ENCODE assay signal across 8 cellular contexts in genomic region chr9:128249914-128250838, GRCh38. TPM values are rescaled to one million over a fixed set of nuclear protein-coding genes. Genes with fewer than 3 reads are reported as not detected.
DNase-seq lines count a peak whose midpoint lies in the region; ATAC-seq and TF ChIP-seq lines count a peak whose summit lies in the region.

No MANE protein-coding gene starts in this region.

- H3K27ac ChIP-seq in cardiac muscle cell = no peak overlapping the region

- CTCF ChIA-PET in BJ (lab: Yijun Ruan, JAX) = no interaction called here
- CTCF ChIA-PET in T-cell (lab: Charles Lee) = interaction anchor here in 1 of 2 donors (0.6 to 1.4 kb wide), 8 partner anchors 26 to 333 kb away, joined by 3 to 8 read pairs (median 4); partner anchors contain the start of genes BBLN, GOLGA2, ST6GALNAC4 and SWI5

- TF ChIP-seq CTCF in BJ (IDR thresholded peaks at IDR 0.05; ENCODE audit: insufficient read depth, low read depth, low read length) (no peak), cardiac muscle cell (IDR thresholded peaks at IDR 0.05; ENCODE audit: low read depth, low read length) (no peak), retinal pigment epithelial cell (conservative IDR thresholded peaks at IDR 0.05; ENCODE audit: low read depth, low read length) (no peak)

- DNase-seq in BJ (ENCODE audit: low read depth) (no peak), GM19240 (ENCODE audit: insufficient read length, low spot score) (peak; percentile 84), T-cell (peak; percentile 86 to 99 (median 94)), cardiac muscle cell (ENCODE audit: low read depth in 1 of 2, low spot score in 1 of 2) (peak; percentile 63 to 89), retinal pigment epithelial cell (ENCODE audit: low read depth) (no peak), NCI-H128 (lab: John Stamatoyannopoulos, UW; ENCODE audit: unreplicated experiment) (no peak)
- peak; percentile 95 for DNase-seq in activated naive CD8-positive, alpha-beta T cell treated with anti-CD3 and anti-CD28 coated beads, Interleukin-2, amount 50 U/mL, for 16 hours (ENCODE audit: low read depth, low spot score)

- H3K4me3 ChIP-seq in BJ (ENCODE audit: low read depth, low read length) (peak overlapping the region; percentile 47), cardiac muscle cell (peak overlapping the region; percentile 34), retinal pigment epithelial cell (ENCODE audit: low read length) (peak overlapping the region; percentile 6)

- POLR2A ChIA-PET in BJ (lab: Charles Lee) (interaction anchor here (0.6 kb wide), 1 partner anchor 474 kb away, joined by 4 read pairs; no protein-coding TSS in a partner anchor), T-cell (lab: Charles Lee) (interaction anchor here (0.6 kb wide), 3 partner anchors 198 to 1026 kb away, joined by 3 read pairs; no protein-coding TSS in a partner anchor)

- peak overlapping the region; percentile 85 to 93 for H3K27ac Mint-ChIP-seq in T-cell

- H3K4me1 Mint-ChIP-seq in T-cell = peaks cover 22 to 27% (median 22%) of the 10 kb centered on the region in 3 donors

- no peaks in the 10 kb centered on the region for H3K9me3 Mint-ChIP-seq in T-cell

- H3K36me3 ChIP-seq in BJ (ENCODE audit: control insufficient read depth, insufficient read depth, low read length) (peaks cover 2% of the 10 kb centered on the region), cardiac muscle cell (no peaks in the 10 kb centered on the region)

- no peaks in the 10 kb centered on the region for H3K4me1 ChIP-seq in cardiac muscle cell (ENCODE audit: low read depth)

- H3K36me3 Mint-ChIP-seq in T-cell = no peaks in the 10 kb centered on the region

- H3K27me3 Mint-ChIP-seq in T-cell = peaks cover 4 to 7% of the 10 kb centered on the region in 2 donors

- H3K27me3 ChIP-seq in BJ (ENCODE audit: control insufficient read depth, insufficient read depth, low read length) = no peaks in the 10 kb centered on the region
- no peaks in the 10 kb centered on the region for H3K27me3 ChIP-seq in cardiac muscle cell

- H3K9me3 ChIP-seq in cardiac muscle cell (ENCODE audit: low read depth) = no peaks in the 10 kb centered on the region

- H3K4me3 Mint-ChIP-seq in T-cell = peak overlapping the region; percentile 83 to 87 (median 84)

- peak; percentile 74 for ATAC-seq in HG03442 (IDR thresholded peaks at IDR 0.05; ENCODE audit: unreplicated experiment)
- peak; percentile 89 to 98 (median 94) for ATAC-seq in T-cell (replicated peaks in 1 of 4)

RNA-seq across cellular contexts. Expression of gene GOLGA2, which starts 25.6 kb away (rescaled TPM):
- 86.6 and 91.1 TPM in 2 replicates for polyA plus RNA-seq in BJ (2011; rRNA removed)
- polyA minus RNA-seq in BJ (2011; rRNA and poly(A)+ RNA removed) = 52.6 and 60.6 TPM in 2 replicates
- 10 to 100 TPM; 49.6 to 71.3 (median 60.5) TPM for total RNA-seq in T-cell
- total RNA-seq in cardiac muscle cell = 95.3 and 96.4 TPM in 2 replicates
- polyA plus RNA-seq in cardiac muscle cell = 32.0 and 35.3 TPM in 2 replicates

RNA-seq across cellular contexts. Expression of gene SWI5, which starts 25.9 kb away (rescaled TPM):
- 76.4 and 77.4 TPM in 2 replicates for polyA plus RNA-seq in BJ (2011; rRNA removed)
- polyA minus RNA-seq in BJ (2011; rRNA and poly(A)+ RNA removed) = 13.5 and 14.6 TPM in 2 replicates
- 10 to 100 TPM in 2 of 5 donors, 1 to 10 TPM in 3; 7.5 to 15.3 (median 9.7) TPM for total RNA-seq in T-cell
- 37.7 and 61.0 TPM in 2 replicates for total RNA-seq in cardiac muscle cell
- polyA plus RNA-seq in cardiac muscle cell = 58.2 and 82.6 TPM in 2 replicates

RNA-seq across cellular contexts. Expression of gene DNM1, which starts 47.0 kb away (rescaled TPM):
- polyA plus RNA-seq in BJ (2011; rRNA removed) = 6.4 and 8.4 TPM in 2 replicates
- polyA minus RNA-seq in BJ (2011; rRNA and poly(A)+ RNA removed) = 15.1 and 23.2 TPM in 2 replicates
- total RNA-seq in T-cell = 1 to 10 TPM in 4 of 5 donors, under 1 TPM in 1; 0.95 to 3.0 (median 1.8) TPM
- total RNA-seq in cardiac muscle cell = 17.6 and 42.3 TPM in 2 replicates
- 24.3 and 47.2 TPM in 2 replicates for polyA plus RNA-seq in cardiac muscle cell

RNA-seq across cellular contexts. Expression of gene CIZ1, which starts 58.8 kb away (rescaled TPM):
- polyA plus RNA-seq in BJ (2011; rRNA removed) (24.0 and 36.0 TPM in 2 replicates), cardiac muscle cell (95.0 and 119 TPM in 2 replicates)
- 55.8 and 68.4 TPM in 2 replicates for polyA minus RNA-seq in BJ (2011; rRNA and poly(A)+ RNA removed)
- total RNA-seq in T-cell (100 to 1,000 TPM; 143 to 163 (median 150) TPM), cardiac muscle cell (63.1 and 105 TPM in 2 replicates)

Comparison
In these comparisons a context has a peak if more than half of its experiments do, and no peak if none do; other contexts are left out.
1. DNase-seq: peak in GM19240 (single experiment), T-cell (34 of 34), activated naive CD8-positive, alpha-beta T cell treated with anti-CD3 and anti-CD28 coated beads, Interleukin-2, amount 50 U/mL, for 16 hours (single experiment) and cardiac muscle cell (2 of 2); none in BJ (single experiment), retinal pigment epithelial cell (single experiment) and NCI-H128 (single experiment).
2. Peak in every context shown above with its lines, with median percentiles within 50 percentile points of each other: H3K4me3 ChIP-seq.